In the genomic region with DNA sequence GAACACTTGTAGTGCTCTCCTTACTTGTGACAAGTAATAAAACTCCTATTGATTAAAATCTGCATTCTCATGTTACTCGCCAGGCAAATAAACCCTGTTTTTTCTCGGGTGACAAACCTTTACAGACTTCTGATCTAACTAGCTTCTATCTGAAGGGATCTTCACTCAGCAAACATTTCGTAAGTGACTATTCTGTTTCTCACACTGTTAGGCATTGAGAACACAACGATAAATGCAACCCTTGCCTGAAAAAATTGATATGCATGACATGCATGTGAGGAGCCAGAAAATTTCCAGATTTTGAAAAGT, we compare ENCODE assay signal across 17 cellular contexts.
"Had no signal": no experiment of that assay in that cellular context is flagged by ENCODE, and none has a peak within 500 bp of the region (broad histone marks: within the 10 kb centered on the region; RNA-seq: fewer than 3 reads in every experiment).

No MANE protein-coding gene starts in this region.

- DNase-seq: activated CD4-positive, alpha-beta T cell treated with anti-CD3 and anti-CD28 coated beads, Interleukin-2, amount 50 U/mL, for 48 hours; activated naive CD4-positive, alpha-beta T cell treated with anti-CD3 and anti-CD28 coated beads for 36 hours; activated naive CD8-positive, alpha-beta T cell treated with anti-CD3 and anti-CD28 coated beads, Interleukin-2, amount 50 U/mL, for 24 hours; activated T-cell treated with anti-CD3 and anti-CD28 coated beads, Interleukin-2, amount 50 U/mL, for 1 hour; aorta; effector memory CD4-positive, alpha-beta T cell; foreskin keratinocyte; immature natural killer cell; ovary; sigmoid colon; stimulated activated CD4-positive, alpha-beta T cell treated with anti-CD3 and anti-CD28 coated beads, Interleukin-12 subunit alpha, Interleukin-12 subunit beta, amount 100 ng/mL, for 4 hours; stimulated activated CD4-positive, alpha-beta T cell treated with anti-CD3 and anti-CD28 coated beads, Interleukin-2, amount 100 ng/mL, for 24 hours had no signal

- H3K9me3 ChIP-seq: ovary, sigmoid colon had no signal

- H3K27me3 ChIP-seq: foreskin keratinocyte, ovary, sigmoid colon had no signal

- H3K36me3 Mint-ChIP-seq: immature natural killer cell; stimulated activated effector memory CD8-positive, alpha-beta T cell treated with anti-CD3 and anti-CD28 coated beads, Interleukin-12 subunit alpha, Interleukin-12 subunit beta, amount 100 ng/mL, for 72 hours had no signal

- H3K4me3 ChIP-seq: ovary, sigmoid colon had no signal

- H3K4me3 Mint-ChIP-seq: activated naive CD4-positive, alpha-beta T cell treated with anti-CD3 and anti-CD28 coated beads for 36 hours; activated naive CD8-positive, alpha-beta T cell treated with anti-CD3 and anti-CD28 coated beads, Interleukin-2, amount 50 U/mL, for 24 hours; dendritic cell treated with granulocyte-macrophage colony-stimulating factor and Interleukin-4, amounts not matched to agents 40 ng/mL and 50 ng/mL, for 4 days; immature natural killer cell; nephron; stimulated activated effector memory CD8-positive, alpha-beta T cell treated with anti-CD3 and anti-CD28 coated beads, Interleukin-12 subunit alpha, Interleukin-12 subunit beta, amount 100 ng/mL, for 72 hours had no signal

- H3K27ac Mint-ChIP-seq: activated naive CD4-positive, alpha-beta T cell treated with anti-CD3 and anti-CD28 coated beads for 36 hours; activated naive CD8-positive, alpha-beta T cell treated with anti-CD3 and anti-CD28 coated beads, Interleukin-2, amount 50 U/mL, for 24 hours; activated T-helper 2 cell treated with anti-CD3 and anti-CD28 coated beads, Interferon-gamma antibody, Interleukin-2, Interleukin-4, amounts not matched to agents 10 μg/mL and 5 μg/mL and 100 μg/mL, durations not matched to agents 14 hours and 24 hours and 36 hours; dendritic cell treated with granulocyte-macrophage colony-stimulating factor and Interleukin-4, amounts not matched to agents 40 ng/mL and 50 ng/mL, for 4 days; immature natural killer cell; nephron; stimulated activated effector memory CD8-positive, alpha-beta T cell treated with anti-CD3 and anti-CD28 coated beads, Interleukin-12 subunit alpha, Interleukin-12 subunit beta, amount 100 ng/mL, for 72 hours had no signal

- H3K9me3 Mint-ChIP-seq: activated naive CD4-positive, alpha-beta T cell treated with anti-CD3 and anti-CD28 coated beads for 36 hours; activated naive CD8-positive, alpha-beta T cell treated with anti-CD3 and anti-CD28 coated beads, Interleukin-2, amount 50 U/mL, for 24 hours; activated T-helper 2 cell treated with anti-CD3 and anti-CD28 coated beads, Interferon-gamma antibody, Interleukin-2, Interleukin-4, amounts not matched to agents 10 μg/mL and 5 μg/mL and 100 μg/mL, durations not matched to agents 14 hours and 24 hours and 36 hours; dendritic cell treated with granulocyte-macrophage colony-stimulating factor and Interleukin-4, amounts not matched to agents 40 ng/mL and 50 ng/mL, for 4 days; immature natural killer cell; nephron; stimulated activated effector memory CD8-positive, alpha-beta T cell treated with anti-CD3 and anti-CD28 coated beads, Interleukin-12 subunit alpha, Interleukin-12 subunit beta, amount 100 ng/mL, for 72 hours had no signal

- H3K27ac ChIP-seq: foreskin keratinocyte, ovary, sigmoid colon had no signal

- FAIRE-seq: bronchial epithelial cell had no signal

- H3K4me1 ChIP-seq: foreskin keratinocyte, sigmoid colon had no signal

- H3K4me1 Mint-ChIP-seq: activated naive CD8-positive, alpha-beta T cell treated with anti-CD3 and anti-CD28 coated beads, Interleukin-2, amount 50 U/mL, for 24 hours; immature natural killer cell; stimulated activated effector memory CD8-positive, alpha-beta T cell treated with anti-CD3 and anti-CD28 coated beads, Interleukin-12 subunit alpha, Interleukin-12 subunit beta, amount 100 ng/mL, for 72 hours had no signal

- H3K36me3 ChIP-seq: ovary, sigmoid colon had no signal

- ATAC-seq: activated naive CD8-positive, alpha-beta T cell treated with anti-CD3 and anti-CD28 coated beads, Interleukin-2, amount 50 U/mL, for 24 hours; stimulated activated effector memory CD8-positive, alpha-beta T cell treated with anti-CD3 and anti-CD28 coated beads, Interleukin-12 subunit alpha, Interleukin-12 subunit beta, amount 100 ng/mL, for 72 hours had no signal
